ENCODE assay signal across 21 cellular contexts in the genomic region with DNA sequence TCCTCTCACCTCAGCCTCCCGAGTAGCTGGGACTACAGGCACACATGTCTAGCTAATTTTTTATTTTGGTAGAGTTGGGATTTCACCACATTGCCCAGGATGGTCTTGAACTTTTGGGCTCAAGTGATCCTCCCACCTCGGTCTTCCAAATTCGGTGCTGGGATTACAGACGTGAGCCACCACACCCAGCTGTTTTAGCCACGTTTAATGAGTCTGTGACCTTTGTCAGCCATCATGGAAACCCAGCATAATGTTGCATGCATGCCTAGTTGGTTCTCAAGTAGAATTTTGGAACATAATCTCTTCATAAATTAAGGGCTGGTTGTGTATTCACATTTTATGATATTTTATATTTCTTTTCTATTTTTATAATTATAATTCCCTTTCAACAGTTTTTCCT. TPM values are rescaled to one million over a fixed set of nuclear protein-coding genes. Genes with fewer than 3 reads are reported as not detected.
DNase-seq lines count a peak whose midpoint lies in the region; ATAC-seq and TF ChIP-seq lines count a peak whose summit lies in the region.
"Had no signal": no experiment of that assay in that cellular context is flagged by ENCODE, and none has a peak within 500 bp of the region (broad histone marks: within the 10 kb centered on the region; RNA-seq: fewer than 3 reads in every experiment).

No MANE protein-coding gene starts in this region.

- no peak for TF ChIP-seq CTCF in right atrium auricular region (IDR thresholded peaks at IDR 0.05)
- no peak for TF ChIP-seq CTCF in chondrocyte (IDR thresholded peaks at IDR 0.05)
- TF ChIP-seq CTCF in tibial artery (IDR thresholded peaks at IDR 0.05) = no peak
- TF ChIP-seq CTCF in natural killer cell (IDR thresholded peaks at IDR 0.05) = no peak

- intact Hi-C loops in Right ventricle myocardium inferior (cut with DNase I) (no loop called here), tibial artery (cut with DNase I; ENCODE audit: low total_unique reads) (no loop called here), natural killer cell (cut with micrococcal nuclease) (no loop called here)

- H3K4me3 Mint-ChIP-seq in chondrocyte (ENCODE audit: unreplicated experiment) (no peak overlapping the region), natural killer cell (no peak overlapping the region)
- H3K4me3 Mint-ChIP-seq: activated CD8-positive, alpha-beta memory T cell treated with anti-CD3 and anti-CD28 coated beads, Interleukin-2, amount 10 ng/mL, durations not matched to agents 7 days and 5 days; activated naive CD8-positive, alpha-beta T cell treated with anti-CD3 and anti-CD28 coated beads, Interleukin-2, amount 10 ng/mL, durations not matched to agents 7 days and 5 days; activated T-helper 17 cell treated with anti-CD3 and anti-CD28 coated beads, Interleukin-2, amount 50 U/mL, for 72 hours; CD14-positive monocyte; endodermal cell; H9 had no signal

- H3K9me3 ChIP-seq in right atrium auricular region (no peaks in the 10 kb centered on the region), tibial artery (no peaks in the 10 kb centered on the region)
- H3K9me3 ChIP-seq: body of pancreas, lower lobe of right lung, neutrophil had no signal

- H3K36me3 ChIP-seq in right atrium auricular region (peaks cover 26% of the 10 kb centered on the region), tibial artery (peaks cover 3 to 38% (median 34%) of the 10 kb centered on the region in 3 donors)

- H3K27me3 ChIP-seq in right atrium auricular region = no peaks in the 10 kb centered on the region
- no peaks in the 10 kb centered on the region for H3K27me3 ChIP-seq in tibial artery
- H3K27me3 ChIP-seq: body of pancreas, neutrophil had no signal

- H3K27ac Mint-ChIP-seq in chondrocyte (ENCODE audit: unreplicated experiment) = peak overlapping the region; percentile 89
- no peak overlapping the region for H3K27ac Mint-ChIP-seq in natural killer cell
- H3K27ac Mint-ChIP-seq: activated CD8-positive, alpha-beta memory T cell treated with anti-CD3 and anti-CD28 coated beads, Interleukin-2, amount 10 ng/mL, durations not matched to agents 7 days and 5 days; activated naive CD8-positive, alpha-beta T cell treated with anti-CD3 and anti-CD28 coated beads, Interleukin-2, amount 10 ng/mL, durations not matched to agents 7 days and 5 days; endodermal cell; H9 had no signal

- ATAC-seq in Right ventricle myocardium inferior (no peak), natural killer cell (no peak)
- ATAC-seq: activated CD8-positive, alpha-beta memory T cell treated with anti-CD3 and anti-CD28 coated beads, Interleukin-2, amount 10 ng/mL, durations not matched to agents 7 days and 5 days; lower lobe of right lung had no signal

- H3K36me3 Mint-ChIP-seq in chondrocyte (ENCODE audit: low read depth) (peaks cover 12% of the 10 kb centered on the region), natural killer cell (no peaks in the 10 kb centered on the region)

- H3K4me3 ChIP-seq in right atrium auricular region = no peak overlapping the region
- no peak overlapping the region for H3K4me3 ChIP-seq in tibial artery
- H3K4me3 ChIP-seq: body of pancreas, lower lobe of right lung had no signal

- peak overlapping the region; percentile 15 to 31 for H3K27ac ChIP-seq in right atrium auricular region
- peak overlapping the region; percentile 22 to 54 for H3K27ac ChIP-seq in tibial artery
- H3K27ac ChIP-seq: body of pancreas, lower lobe of right lung, neutrophil had no signal

- H3K9me3 Mint-ChIP-seq in chondrocyte (ENCODE audit: low read depth) (no peaks in the 10 kb centered on the region), natural killer cell (no peaks in the 10 kb centered on the region)
- H3K9me3 Mint-ChIP-seq: activated naive CD8-positive, alpha-beta T cell treated with anti-CD3 and anti-CD28 coated beads, Interleukin-2, amount 10 ng/mL, durations not matched to agents 7 days and 5 days; activated T-helper 17 cell treated with anti-CD3 and anti-CD28 coated beads, Interleukin-2, amount 50 U/mL, for 72 hours had no signal

- H3K4me1 ChIP-seq in right atrium auricular region = peaks cover 0 to 17% of the 10 kb centered on the region in 2 donors
- H3K4me1 ChIP-seq in tibial artery = peaks cover 0 to 21% (median 8%) of the 10 kb centered on the region in 4 donors
- H3K4me1 ChIP-seq: body of pancreas, lower lobe of right lung had no signal

- no peaks in the 10 kb centered on the region for H3K27me3 Mint-ChIP-seq in chondrocyte (ENCODE audit: low read depth)
- H3K27me3 Mint-ChIP-seq in natural killer cell (ENCODE audit: low read depth in 2 of 2) = no peaks in the 10 kb centered on the region
- H3K27me3 Mint-ChIP-seq: activated CD8-positive, alpha-beta memory T cell treated with anti-CD3 and anti-CD28 coated beads, Interleukin-2, amount 10 ng/mL, durations not matched to agents 7 days and 5 days; activated naive CD8-positive, alpha-beta T cell treated with anti-CD3 and anti-CD28 coated beads, Interleukin-2, amount 10 ng/mL, durations not matched to agents 7 days and 5 days; activated T-helper 17 cell treated with anti-CD3 and anti-CD28 coated beads, Interleukin-2, amount 50 U/mL, for 72 hours had no signal

- DNase-seq in right atrium auricular region (ENCODE audit: low spot score) (no peak), Right ventricle myocardium inferior (ENCODE audit: missing footprints) (no peak), chondrocyte (ENCODE audit: low spot score) (no peak), myocyte (ENCODE audit: low read depth) (peak; percentile 52), tibial artery (no peak), natural killer cell (no peak), NCI-H82 treated with DMSO at 0.1 percent for 48 hours (lab: John Stamatoyannopoulos, UW; ENCODE audit: unreplicated experiment) (no peak)
- no peak for DNase-seq in activated CD8-positive, alpha-beta memory T cell treated with anti-CD3 and anti-CD28 coated beads, Interleukin-2, amount 50 U/mL, for 48 hours
- DNase-seq: activated CD4-positive, alpha-beta T cell treated with anti-CD3 and anti-CD28 coated beads for 48 hours; activated CD8-positive, alpha-beta memory T cell treated with anti-CD3 and anti-CD28 coated beads, Interleukin-2, amount 10 ng/mL, durations not matched to agents 7 days and 5 days; activated naive CD8-positive, alpha-beta T cell treated with anti-CD3 and anti-CD28 coated beads, Interleukin-2, amount 10 ng/mL, durations not matched to agents 7 days and 5 days; body of pancreas; endodermal cell; H9; lower lobe of right lung; NCI-H1417; NCI-H446 treated with DMSO at 0.1 percent for 48 hours; NK-92 treated with Interleukin-12 subunit alpha and Interleukin-12 subunit beta, amount 100 ng/mL, for 24 hours had no signal

- peaks cover 20% of the 10 kb centered on the region for H3K4me1 Mint-ChIP-seq in chondrocyte (ENCODE audit: low read depth)
- peaks cover 0 to 7% of the 10 kb centered on the region in 2 donors for H3K4me1 Mint-ChIP-seq in natural killer cell
- H3K4me1 Mint-ChIP-seq: activated naive CD8-positive, alpha-beta T cell treated with anti-CD3 and anti-CD28 coated beads, Interleukin-2, amount 10 ng/mL, durations not matched to agents 7 days and 5 days; endodermal cell; H9 had no signal

RNA-seq across cellular contexts. Expression of a gene that starts 42.0 kb away (rescaled TPM):
- 10 to 100 TPM; 25.2 to 33.5 TPM for total RNA-seq in right atrium auricular region
- total RNA-seq in Right ventricle myocardium inferior = 28.8 TPM
- 46.4 to 59.4 TPM (median 47.5 TPM) in 3 replicates for total RNA-seq in chondrocyte
- 16.6 and 20.5 TPM in 2 replicates for total RNA-seq in myocyte
- polyA plus RNA-seq in myocyte (2012) = 27.4 TPM
- total RNA-seq in natural killer cell = 10 to 100 TPM; 45.0 to 57.5 (median 54.4) TPM
